ENCODE assay signal across 7 cellular contexts in the genomic region with DNA sequence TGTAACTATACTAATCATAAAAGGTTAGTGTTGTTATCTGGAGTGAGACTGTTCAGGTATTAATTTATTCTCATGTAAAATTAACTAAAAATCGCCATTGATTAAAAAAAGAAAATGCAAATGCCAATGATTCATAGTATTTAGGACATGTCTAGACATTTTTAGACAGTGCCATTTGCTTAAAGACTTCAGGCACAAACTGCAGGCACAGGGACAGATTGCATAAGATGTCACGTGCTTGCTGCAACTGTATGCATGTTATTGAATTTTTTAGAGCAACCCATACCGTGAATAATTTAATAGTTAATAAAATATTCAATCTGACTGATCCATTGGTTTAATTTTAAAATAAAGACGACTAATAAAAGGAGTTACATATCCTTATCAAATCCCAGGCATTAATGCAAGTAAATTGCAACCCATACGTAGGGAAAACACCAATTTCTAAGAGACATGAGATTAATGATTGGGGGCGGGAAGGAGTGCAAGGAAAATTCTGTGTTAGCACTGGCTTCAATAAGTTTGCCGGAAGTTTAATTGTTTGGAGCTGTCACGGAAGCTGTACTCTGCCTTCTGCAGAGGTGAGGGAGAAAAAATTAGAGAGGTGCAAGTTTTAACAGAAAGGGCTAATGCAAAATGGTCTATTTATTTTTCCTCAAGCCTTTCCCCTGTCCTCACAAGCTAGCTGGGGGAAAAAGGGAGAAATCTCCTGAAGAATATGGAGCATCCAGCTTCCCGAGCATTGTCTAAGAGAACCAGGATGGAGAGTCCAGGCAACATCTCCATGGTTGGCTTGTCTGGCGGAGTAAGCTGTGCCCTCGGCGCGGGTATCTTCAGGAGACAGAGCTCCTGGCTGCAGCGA. TPM values are rescaled to one million over a fixed set of nuclear protein-coding genes. Genes with fewer than 3 reads are reported as not detected.
DNase-seq lines count a peak whose midpoint lies in the region; ATAC-seq and TF ChIP-seq lines count a peak whose summit lies in the region.

No MANE protein-coding gene starts in this region.

- DNase-seq in NCI-H1417 (lab: John Stamatoyannopoulos, UW) (peak in 2 of 3 experiments; percentile 47 to 79), ascending aorta (ENCODE audit: low spot score in 2 of 2) (peak in 1 of 2 donors; percentile 65), iris pigment epithelial cell (ENCODE audit: low read depth) (peak; percentile 34), thoracic aorta (ENCODE audit: low spot score) (no peak), OCI-M2 (lab: John Stamatoyannopoulos, UW; ENCODE audit: unreplicated experiment) (no peak)
- no peak for DNase-seq in activated naive CD4-positive, alpha-beta T cell treated with anti-CD3 and anti-CD28 coated beads, Interleukin-2, amount 50 U/mL, for 72 hours (ENCODE audit: low spot score in 2 of 2)

- H3K27ac Mint-ChIP-seq in activated naive CD4-positive, alpha-beta T cell treated with anti-CD3 and anti-CD28 coated beads, Interleukin-2, amount 50 U/mL, for 72 hours, result no peak overlapping the region

- H3K36me3 ChIP-seq in ascending aorta (no peaks in the 10 kb centered on the region), thoracic aorta (no peaks in the 10 kb centered on the region)

- peak overlapping the region; percentile 60 to 88 for H3K4me3 ChIP-seq in ascending aorta
- H3K4me3 ChIP-seq in thoracic aorta, result peak overlapping the region; percentile 91

- intact Hi-C loops in ascending aorta (cut with DNase I), result loop anchor here (5.0 to 10.0 kb wide), 4 partner anchors 104 to 827 kb away; partner anchors contain the start of gene HAPLN1

- peaks cover 0 to 3% of the 10 kb centered on the region in 2 donors for H3K9me3 Mint-ChIP-seq in activated naive CD4-positive, alpha-beta T cell treated with anti-CD3 and anti-CD28 coated beads, Interleukin-2, amount 50 U/mL, for 72 hours

- no peaks in the 10 kb centered on the region for H3K9me3 ChIP-seq in ascending aorta
- H3K9me3 ChIP-seq in thoracic aorta, result no peaks in the 10 kb centered on the region

- H3K27ac ChIP-seq in ascending aorta (peak overlapping the region; percentile 90 to 94), thoracic aorta (peak overlapping the region; percentile 89 to 96)

- ATAC-seq in thoracic aorta (ENCODE audit: insufficient number of reproducible peaks, low FRiP score, low read depth) (no peak), HG02938 (IDR thresholded peaks at IDR 0.05; ENCODE audit: unreplicated experiment) (no peak)
- no peak for ATAC-seq in activated naive CD4-positive, alpha-beta T cell treated with anti-CD3 and anti-CD28 coated beads, Interleukin-2, amount 50 U/mL, for 72 hours

- H3K4me1 ChIP-seq in ascending aorta, result peaks cover 0 to 11% of the 10 kb centered on the region in 2 donors
- H3K4me1 ChIP-seq in thoracic aorta (ENCODE audit: control insufficient read depth in 1 of 2, low read depth in 2 of 2), result peaks cover 0 to 33% of the 10 kb centered on the region in 2 donors

- no peaks in the 10 kb centered on the region for H3K27me3 ChIP-seq in ascending aorta
- H3K27me3 ChIP-seq in thoracic aorta (replicated peaks; ENCODE audit: insufficient read depth), result no peaks in the 10 kb centered on the region

- TF ChIP-seq CTCF in ascending aorta (IDR thresholded peaks at IDR 0.05), result no peak
- TF ChIP-seq CTCF in thoracic aorta (IDR thresholded peaks at IDR 0.05), result no peak

- H3K36me3 Mint-ChIP-seq in activated naive CD4-positive, alpha-beta T cell treated with anti-CD3 and anti-CD28 coated beads, Interleukin-2, amount 50 U/mL, for 72 hours, result peaks cover 7 to 25% of the 10 kb centered on the region in 2 donors

RNA-seq across cellular contexts. Expression of gene EDIL3, which starts 2.9 kb away (rescaled TPM):
- total RNA-seq in ascending aorta (68.1 TPM), thoracic aorta (100 to 1,000 TPM; 157 to 170 TPM)
- not detected for total RNA-seq in activated naive CD4-positive, alpha-beta T cell treated with anti-CD3 and anti-CD28 coated beads, Interleukin-2, amount 50 U/mL, for 72 hours

Comparison
In these comparisons a context has a peak if more than half of its experiments do, and no peak if none do; other contexts are left out.
1. DNase-seq: peak in NCI-H1417 (2 of 3) and iris pigment epithelial cell (single experiment); none in thoracic aorta (single experiment), OCI-M2 (single experiment) and activated naive CD4-positive, alpha-beta T cell treated with anti-CD3 and anti-CD28 coated beads, Interleukin-2, amount 50 U/mL, for 72 hours (0 of 2).
2. RNA of gene EDIL3, which starts 2.9 kb away (total RNA-seq): 157 to 170 TPM in thoracic aorta and 68.1 TPM in ascending aorta (single experiment); not detected in activated naive CD4-positive, alpha-beta T cell treated with anti-CD3 and anti-CD28 coated beads, Interleukin-2, amount 50 U/mL, for 72 hours; every median in the first group is over 10 times any median in the second.